5 cellular contexts compared by ENCODE assay signal in genomic region chr10:15421875-15422274, GRCh38. TPM values are rescaled to one million over a fixed set of nuclear protein-coding genes. Genes with fewer than 3 reads are reported as not detected.
DNase-seq lines count a peak whose midpoint lies in the region; ATAC-seq, FAIRE-seq and TF ChIP-seq lines count a peak whose summit lies in the region.
"Not testable (repeated sequence)": the region's sequence is repeated elsewhere in the genome, so short reads cannot be mapped to it uniquely, and the experiment has no call there.
"Had no signal": no experiment of that assay in that cellular context is flagged by ENCODE, and none has a peak within 500 bp of the region (broad histone marks: within the 10 kb centered on the region; RNA-seq: fewer than 3 reads in every experiment).

No MANE protein-coding gene starts in this region.

- not testable (repeated sequence) for TF ChIP-seq POLR2A in K562 (conservative IDR thresholded peaks at IDR 0.05)

- H3K36me3 ChIP-seq in HEK293 (ENCODE audit: control insufficient read depth in 2 of 2, insufficient read depth in 1 of 2, low read length in 2 of 2); K562 (ENCODE audit: control insufficient read depth, insufficient read depth, low read length): not testable (repeated sequence)

- intact Hi-C loops in K562 (cut with micrococcal nuclease), result not testable (repeated sequence)

- in situ Hi-C loops in K562 (cut with MboI), result not testable (repeated sequence)

- not testable (repeated sequence) for H3K79me2 ChIP-seq in K562 (ENCODE audit: control insufficient read depth, insufficient read depth, low read length)

- not testable (repeated sequence) for H3K4me2 ChIP-seq in K562 (ENCODE audit: insufficient read depth, low read length)

- not testable (repeated sequence) for H3K4me3 ChIP-seq in HEK293 (ENCODE audit: low read depth, low read length); K562

- H4K20me1 ChIP-seq in K562 (replicated peaks; ENCODE audit: control insufficient read depth, insufficient read depth, low read length), result not testable (repeated sequence)

- CTCF ChIA-PET in HEK293 (lab: Yijun Ruan, JAX), result interaction anchor here (0.6 kb wide), 2 partner anchors 59 to 255 kb away, joined by 3 to 4 read pairs; no protein-coding TSS in a partner anchor
- CTCF ChIA-PET in K562 (lab: Yijun Ruan, JAX; ENCODE audit: low intra/inter-chr PET ratio), result not testable (repeated sequence)

- DNase-seq in K562 (ENCODE audit: extremely low read depth in 1 of 4, low spot score in 3 of 4), result not testable (repeated sequence)

- not testable (repeated sequence) for ATAC-seq in SK-N-SH treated with all-trans-retinoic acid at 6 μM for 48 hours, K562

- not testable (repeated sequence) for TF ChIP-seq RAD21 in K562 (CRISPR knock-in tag; conservative IDR thresholded peaks at IDR 0.05 in 1 of 2, IDR thresholded peaks at IDR 0.05 in 1 of 2)

- not testable (repeated sequence) for TF ChIP-seq CTCF in HEK293 (tag by site-specific recombination; IDR thresholded peaks at IDR 0.05); K562 (IDR thresholded peaks at IDR 0.05 in 2 of 3, conservative IDR thresholded peaks at IDR 0.05 in 1 of 3; ENCODE audit: insufficient read depth in 2 of 3, low read depth in 1 of 3, low read length in 3 of 3)

- H3K9me3 ChIP-seq in HEK293 (ENCODE audit: control insufficient read depth, insufficient read depth, low read depth, low read length); K562 (replicated peaks; ENCODE audit: control insufficient read depth, insufficient read depth, low read depth, low read length): not testable (repeated sequence)

- WGBS in K562 (ENCODE audit: insufficient coverage, low coverage, missing lambda C conversion rate), result 48% methylated on average over 4 of the region's 4 CpGs

- H3K27me3 ChIP-seq in K562 (ENCODE audit: control insufficient read depth in 2 of 2, insufficient read depth in 2 of 2, low read length in 2 of 2), result not testable (repeated sequence)

- POLR2A ChIA-PET in HEK293 (lab: Yijun Ruan, JAX); K562 (lab: Yijun Ruan, JAX): not testable (repeated sequence)

- not testable (repeated sequence) for H2AFZ ChIP-seq in K562 (ENCODE audit: low read depth, low read length)

- not testable (repeated sequence) for H3K9me1 ChIP-seq in K562 (ENCODE audit: control insufficient read depth, insufficient read depth, low read length)

- H3K9ac ChIP-seq in K562 (ENCODE audit: insufficient read depth in 1 of 2, low read depth in 2 of 2, low read length in 2 of 2), result not testable (repeated sequence)

- FAIRE-seq in K562 (lab: Jason Lieb, UNC), result not testable (repeated sequence)

- TF ChIP-seq EP300 in K562 (IDR thresholded peaks at IDR 0.05; ENCODE audit: low read length), result not testable (repeated sequence)

- H3K27ac ChIP-seq in HEK293 (ENCODE audit: extremely low read depth, low read depth, low read length); K562 (ENCODE audit: extremely low read depth, low read depth, low read length): not testable (repeated sequence)

- not testable (repeated sequence) for H3K4me1 ChIP-seq in HEK293 (ENCODE audit: control insufficient read depth, insufficient read depth, low read length); K562 (replicated peaks in 1 of 2; ENCODE audit: control insufficient read depth in 2 of 2, insufficient read depth in 2 of 2, low read length in 2 of 2)

- not testable (repeated sequence) for BruUV-seq in K562 (replicated peaks; lab: Mats Ljungman, UMichigan)

TF ChIP-seq in HEK293, 187 proteins besides CTCF, POLR2A, EP300 and RAD21 (continues in another document):
- TF ChIP-seq ZNF146 (tag by site-specific recombination; IDR thresholded peaks at IDR 0.05), result peak; percentile 95

TF ChIP-seq in SK-N-SH treated with all-trans-retinoic acid at 6 μM for 48 hours, 23 proteins besides CTCF, POLR2A, EP300 and RAD21:
- peak; percentile 5; the same call in 1 of the 2 replicates for TF ChIP-seq ZNF8 (CRISPR knock-in tag; IDR thresholded peaks at IDR 0.05)

TF ChIP-seq in K562, 482 proteins besides CTCF, POLR2A, EP300 and RAD21:
- TF ChIP-seq RBM25 (IDR thresholded peaks at IDR 0.05; ENCODE audit: low read depth, low read length, severe bottlenecking) (peak; percentile 13), ZNF146 (CRISPR knock-in tag; IDR thresholded peaks at IDR 0.05; ENCODE audit: unreplicated experiment) (peak; percentile 96)

RNA-seq across cellular contexts. Expression of gene FAM171A1, which starts 50.8 kb away (rescaled TPM):
- total RNA-seq in K562 (2011; cell fraction: chromatin; rRNA removed; ENCODE audit: low replicate concordance), result 1.8 and 5.6 TPM in 2 replicates
- 2.9 and 5.2 TPM in 2 replicates for total RNA-seq in K562 (2011; cell fraction: nucleolus; rRNA removed)
- 3.8 and 6.3 TPM in 2 replicates for total RNA-seq in K562 (2011; cell fraction: nucleoplasm; rRNA removed)
- total RNA-seq in K562 (2014; rRNA removed) (4.5 and 5.2 TPM in 2 replicates), K562 (2014; rRNA removed; fragmentation: Illumina TruSeq; extraction: Trizol) (2.8 and 3.3 TPM in 2 replicates), K562 (2015; rRNA removed; fragmentation: Illumina TruSeq; extraction: Trizol) (4.5 and 4.8 TPM in 2 replicates), K562 (2021) (7.7 and 8.2 TPM in 2 replicates)
- polyA plus RNA-seq in K562 (2011; rRNA removed) (7.8 and 14.2 TPM in 2 replicates), K562 (2014; fragmentation: Illumina TruSeq; extraction: Trizol) (6.9 and 7.3 TPM in 2 replicates), K562 (2014; fragmentation: Nextera tagmentation; extraction: Ambion mirVana) (under 1 TPM; 0.51 to 0.94 TPM), K562 (2014; rRNA removed) (5.3 and 5.7 TPM in 2 replicates)
- polyA plus RNA-seq in K562 (2011; cell fraction: cytosol; rRNA removed), result 10.2 and 16.3 TPM in 2 replicates
- polyA plus RNA-seq in K562 (2011; cell fraction: nucleus; rRNA removed), result 6.8 and 8.9 TPM in 2 replicates
- 9.1 and 10.0 TPM in 2 replicates for polyA plus RNA-seq in K562 (2012)
- 7.6 and 11.3 TPM in 2 replicates for polyA minus RNA-seq in K562 (2011; rRNA and poly(A)+ RNA removed)
- polyA minus RNA-seq in K562 (2011; cell fraction: cytosol; rRNA and poly(A)+ RNA removed), result 7.3 and 11.0 TPM in 2 replicates
- 2.8 and 3.8 TPM in 2 replicates for polyA minus RNA-seq in K562 (2011; cell fraction: nucleus; rRNA and poly(A)+ RNA removed)
- total RNA-seq: B cell had no signal
- polyA plus RNA-seq: CD14-positive monocyte had no signal
